17 cellular contexts compared by ENCODE assay signal in genomic region chr9:136081826-136082495, GRCh38. TPM values are rescaled to one million over a fixed set of nuclear protein-coding genes. Genes with fewer than 3 reads are reported as not detected.
DNase-seq lines count a peak whose midpoint lies in the region; TF ChIP-seq lines count a peak whose summit lies in the region.
"Had no signal": no experiment of that assay in that cellular context is flagged by ENCODE, and none has a peak within 500 bp of the region (broad histone marks: within the 10 kb centered on the region; RNA-seq: fewer than 3 reads in every experiment).

No MANE protein-coding gene starts in this region.

- no peaks in the 10 kb centered on the region for H3K79me2 ChIP-seq in OCI-LY7 (ENCODE audit: insufficient read depth, low read depth, low read length)

- H3K4me1 ChIP-seq in BLaER1 treated with 17β-estradiol and CSF1 and Interleukin-3, amounts not matched to agents 10 nM and 100 nM = peaks cover 55 to 100% (median 92%) of the 10 kb centered on the region in 10 experiments
- peaks cover 25 to 39% of the 10 kb centered on the region in 2 donors for H3K4me1 ChIP-seq in esophagus (ENCODE audit: control insufficient read depth in 2 of 2, insufficient read depth in 2 of 2, low read length in 1 of 2)
- H3K4me1 ChIP-seq in rectal smooth muscle tissue (ENCODE audit: control insufficient read depth, insufficient read depth, low read length) = peaks cover 48% of the 10 kb centered on the region
- H3K4me1 ChIP-seq in OCI-LY7 (ENCODE audit: insufficient read depth, low read length, poor library complexity, severe bottlenecking) = no peaks in the 10 kb centered on the region

- intact Hi-C loops in OCI-LY7 (cut with micrococcal nuclease; ENCODE audit: unreplicated experiment) = no loop called here

- no TSS peak for BruUV-seq in OCI-LY7 (replicated peaks; lab: Mats Ljungman, UMichigan)

- H3K36me3 ChIP-seq in BLaER1 treated with 17β-estradiol and CSF1 and Interleukin-3, amounts not matched to agents 10 nM and 100 nM = peaks cover 0 to 33% (median 0%) of the 10 kb centered on the region in 11 experiments; a peak in 3 of 22 replicates
- H3K36me3 ChIP-seq in GM06990 (ENCODE audit: control insufficient read depth, insufficient read depth, low read length) (no peaks in the 10 kb centered on the region), esophagus (ENCODE audit: control insufficient read depth in 2 of 2, insufficient read depth in 2 of 2, low read length in 1 of 2) (peaks cover 0 to 4% of the 10 kb centered on the region in 2 donors), rectal smooth muscle tissue (ENCODE audit: control insufficient read depth, insufficient read depth, low read length) (no peaks in the 10 kb centered on the region), OCI-LY7 (ENCODE audit: insufficient read depth, low read length) (no peaks in the 10 kb centered on the region), MG63 (no peaks in the 10 kb centered on the region; the same call in none of the 2 replicates)
- H3K36me3 ChIP-seq: ovary had no signal

- H3K27me3 ChIP-seq in BLaER1 treated with 17β-estradiol and CSF1 and Interleukin-3, amounts not matched to agents 10 nM and 100 nM = peaks cover 0 to 5% (median 0%) of the 10 kb centered on the region in 11 experiments; a peak in 5 of 22 replicates
- no peaks in the 10 kb centered on the region for H3K27me3 ChIP-seq in GM06990 (replicated peaks; ENCODE audit: control insufficient read depth, insufficient read depth, low read length)
- no peaks in the 10 kb centered on the region for H3K27me3 ChIP-seq in esophagus (ENCODE audit: control insufficient read depth in 1 of 2, insufficient read depth in 2 of 2, low read length in 2 of 2)
- H3K27me3 ChIP-seq in rectal smooth muscle tissue (ENCODE audit: control insufficient read depth, insufficient read depth, low read length) = no peaks in the 10 kb centered on the region
- no peaks in the 10 kb centered on the region for H3K27me3 ChIP-seq in MG63
- H3K27me3 ChIP-seq: ovary had no signal

- H3K9me3 Mint-ChIP-seq in activated CD4-positive, alpha-beta T cell treated with anti-CD3 and anti-CD28 coated beads, Interleukin-2, amount 10 ng/mL, durations not matched to agents 7 days and 5 days = no peaks in the 10 kb centered on the region
- H3K9me3 Mint-ChIP-seq: CD8-positive, alpha-beta T cell; naive thymus-derived CD8-positive, alpha-beta T cell had no signal

- H3K4me2 ChIP-seq in BLaER1 treated with 17β-estradiol and CSF1 and Interleukin-3, amounts not matched to agents 10 nM and 100 nM = peak overlapping the region; percentile 52 to 94 (median 77)
- H3K4me2 ChIP-seq in OCI-LY7 (ENCODE audit: low read length) = no peak overlapping the region

- H3K4me3 ChIP-seq in BLaER1 treated with 17β-estradiol and CSF1 and Interleukin-3, amounts not matched to agents 10 nM and 100 nM = no peak overlapping the region
- no peak overlapping the region for H3K4me3 ChIP-seq in GM06990 (replicated peaks; ENCODE audit: low read depth, low read length)
- H3K4me3 ChIP-seq in esophagus (ENCODE audit: low read depth in 1 of 2, low read length in 2 of 2) = no peak overlapping the region
- no peak overlapping the region for H3K4me3 ChIP-seq in rectal smooth muscle tissue (ENCODE audit: low read length)
- H3K4me3 ChIP-seq in OCI-LY7 (ENCODE audit: low read depth, low read length, poor library complexity, severe bottlenecking) = no peak overlapping the region
- no peak overlapping the region for H3K4me3 ChIP-seq in MG63
- H3K4me3 ChIP-seq: ovary had no signal

- peaks cover 2% of the 10 kb centered on the region for H3K4me1 Mint-ChIP-seq in activated CD4-positive, alpha-beta T cell treated with anti-CD3 and anti-CD28 coated beads, Interleukin-2, amount 10 ng/mL, durations not matched to agents 7 days and 5 days

- peaks cover 0 to 91% (median 0%) of the 10 kb centered on the region in 11 experiments; a peak in 6 of 22 replicates for H4K20me1 ChIP-seq in BLaER1 treated with 17β-estradiol and CSF1 and Interleukin-3, amounts not matched to agents 10 nM and 100 nM
- H4K20me1 ChIP-seq in OCI-LY7 (ENCODE audit: insufficient read depth, low read length) = no peaks in the 10 kb centered on the region

- WGBS in esophagus, 2 donors = 74 to 82% methylated on average over 24 of the region's 24 CpGs

- no peak overlapping the region for H3K4me3 Mint-ChIP-seq in activated CD4-positive, alpha-beta T cell treated with anti-CD3 and anti-CD28 coated beads, Interleukin-2, amount 10 ng/mL, durations not matched to agents 7 days and 5 days
- H3K4me3 Mint-ChIP-seq: activated CD8-positive, alpha-beta T cell treated with anti-CD3 and anti-CD28 coated beads, Interleukin-2, amount 10 ng/mL, durations not matched to agents 7 days and 5 days; CD8-positive, alpha-beta T cell; naive thymus-derived CD8-positive, alpha-beta T cell had no signal

- TF ChIP-seq CTCF in GM06990 (IDR thresholded peaks at IDR 0.05; ENCODE audit: insufficient read depth, low read length, poor library complexity, severe bottlenecking) (no peak), OCI-LY7 (conservative IDR thresholded peaks at IDR 0.05; ENCODE audit: low read length) (no peak)

- no peaks in the 10 kb centered on the region for H3K27me3 Mint-ChIP-seq in activated CD4-positive, alpha-beta T cell treated with anti-CD3 and anti-CD28 coated beads, Interleukin-2, amount 10 ng/mL, durations not matched to agents 7 days and 5 days
- H3K27me3 Mint-ChIP-seq: naive thymus-derived CD8-positive, alpha-beta T cell had no signal

- H3K9ac ChIP-seq in BLaER1 treated with 17β-estradiol and CSF1 and Interleukin-3, amounts not matched to agents 10 nM and 100 nM = peak overlapping the region in 6 of 11 experiments; percentile 15 to 52 (median 37); a peak in 7 of 22 replicates
- no peak overlapping the region for H3K9ac ChIP-seq in rectal smooth muscle tissue (ENCODE audit: low read length)

- CTCF ChIA-PET in activated CD4-positive, alpha-beta T cell treated with anti-CD3 and anti-CD28 coated beads, Interleukin-2, amount 10 ng/mL, durations not matched to agents 7 days and 5 days (lab: Charles Lee) = interaction anchor here (0.7 kb wide), 1 partner anchor 257 kb away, joined by 4 read pairs; no protein-coding TSS in a partner anchor
- CTCF ChIA-PET in OCI-LY7 (lab: Charles Lee; ENCODE audit: unreplicated experiment) = no interaction called here

- DNase-seq in GM06990 (ENCODE audit: extremely low read depth, insufficient read length) (peak; percentile 0), OCI-LY7 (ENCODE audit: low spot score) (no peak), MG63 (no peak), UCSD-AML1 (lab: John Stamatoyannopoulos, UW; ENCODE audit: unreplicated experiment) (no peak)
- no peak for DNase-seq in activated CD4-positive, alpha-beta T cell treated with anti-CD3 and anti-CD28 coated beads, Interleukin-2, amount 10 ng/mL, durations not matched to agents 7 days and 5 days
- DNase-seq: activated CD8-positive, alpha-beta T cell treated with anti-CD3 and anti-CD28 coated beads, Interleukin-2, amount 10 ng/mL, durations not matched to agents 7 days and 5 days; activated naive CD4-positive, alpha-beta T cell treated with Interleukin-2 at 50 U/mL for 16 hours; activated T-cell treated with anti-CD3 and anti-CD28 coated beads, Interleukin-2, amount 50 U/mL, for 1 hour; amniotic stem cell; T-helper 9 cell had no signal

- H3K9me3 ChIP-seq in BLaER1 treated with 17β-estradiol and CSF1 and Interleukin-3, amounts not matched to agents 10 nM and 100 nM (replicated peaks in 1 of 11) = no peaks in the 10 kb centered on the region
- H3K9me3 ChIP-seq in esophagus (ENCODE audit: control insufficient read depth in 2 of 2, insufficient read depth in 1 of 2, low read depth in 1 of 2, low read length in 1 of 2) (no peaks in the 10 kb centered on the region), OCI-LY7 (ENCODE audit: low read length) (no peaks in the 10 kb centered on the region), MG63 (no peaks in the 10 kb centered on the region)
- H3K9me3 ChIP-seq: ovary had no signal

- H3K9me2 ChIP-seq in OCI-LY7 (ENCODE audit: insufficient read depth, low read length) = no peaks in the 10 kb centered on the region

- no peak overlapping the region for H2AFZ ChIP-seq in OCI-LY7 (ENCODE audit: low read length)

- no peaks in the 10 kb centered on the region for H3K36me3 Mint-ChIP-seq in activated CD4-positive, alpha-beta T cell treated with anti-CD3 and anti-CD28 coated beads, Interleukin-2, amount 10 ng/mL, durations not matched to agents 7 days and 5 days (ENCODE audit: low read depth)

- H3K27ac ChIP-seq in BLaER1 treated with 17β-estradiol and CSF1 and Interleukin-3, amounts not matched to agents 10 nM and 100 nM = peak overlapping the region in 8 of 11 experiments; percentile 5 to 71 (median 47); a peak in 13 of 22 replicates
- H3K27ac ChIP-seq in esophagus (ENCODE audit: low read depth in 2 of 2, low read length in 1 of 2) (peak overlapping the region; percentile 7 to 19), rectal smooth muscle tissue (ENCODE audit: low read depth, low read length) (peak overlapping the region; percentile 70), OCI-LY7 (ENCODE audit: low read depth, low read length, poor library complexity, severe bottlenecking) (no peak overlapping the region)
- H3K27ac ChIP-seq: HL-60, ovary had no signal

- POLR2A ChIA-PET in activated CD4-positive, alpha-beta T cell treated with anti-CD3 and anti-CD28 coated beads, Interleukin-2, amount 10 ng/mL, durations not matched to agents 7 days and 5 days (lab: Charles Lee) = no interaction called here
- POLR2A ChIA-PET in OCI-LY7 (lab: Charles Lee) = no interaction called here

- no peak overlapping the region for H3K27ac Mint-ChIP-seq in activated CD4-positive, alpha-beta T cell treated with anti-CD3 and anti-CD28 coated beads, Interleukin-2, amount 10 ng/mL, durations not matched to agents 7 days and 5 days
- H3K27ac Mint-ChIP-seq: activated CD8-positive, alpha-beta T cell treated with anti-CD3 and anti-CD28 coated beads, Interleukin-2, amount 10 ng/mL, durations not matched to agents 7 days and 5 days; CD8-positive, alpha-beta T cell; naive thymus-derived CD8-positive, alpha-beta T cell had no signal

RNA-seq across cellular contexts. Expression of gene NACC2, which starts 13.1 kb away (rescaled TPM):
- polyA plus RNA-seq in esophagus = 1 to 10 TPM; 3.2 to 4.5 TPM
- 1 to 10 TPM; 4.1 to 4.4 TPM for total RNA-seq in activated CD4-positive, alpha-beta T cell treated with anti-CD3 and anti-CD28 coated beads, Interleukin-2, amount 10 ng/mL, durations not matched to agents 7 days and 5 days
- total RNA-seq in OCI-LY7 (2014; rRNA removed; shearing (Covaris generic)) = 0.21 and 0.38 TPM in 2 replicates
- 0.63 and 0.72 TPM in 2 replicates for total RNA-seq in OCI-LY7 (2022)
- total RNA-seq in MG63 (2014; rRNA removed; shearing (Covaris generic); ENCODE audit: low replicate concordance) = 13.4 and 22.4 TPM in 2 replicates

RNA-seq across cellular contexts. Expression of gene TMEM250, which starts 36.7 kb away (rescaled TPM):
- 10 to 100 TPM; 13.6 to 25.7 TPM for polyA plus RNA-seq in esophagus
- total RNA-seq in activated CD4-positive, alpha-beta T cell treated with anti-CD3 and anti-CD28 coated beads, Interleukin-2, amount 10 ng/mL, durations not matched to agents 7 days and 5 days = 10 to 100 TPM; 50.2 to 56.4 TPM
- 38.4 and 51.0 TPM in 2 replicates for total RNA-seq in OCI-LY7 (2014; rRNA removed; shearing (Covaris generic))
- total RNA-seq in OCI-LY7 (2022) = 50.5 and 53.8 TPM in 2 replicates
- 62.5 and 78.4 TPM in 2 replicates for total RNA-seq in MG63 (2014; rRNA removed; shearing (Covaris generic); ENCODE audit: low replicate concordance)
